Comparison of ENCODE assay signal across 16 cellular contexts in the genomic region with DNA sequence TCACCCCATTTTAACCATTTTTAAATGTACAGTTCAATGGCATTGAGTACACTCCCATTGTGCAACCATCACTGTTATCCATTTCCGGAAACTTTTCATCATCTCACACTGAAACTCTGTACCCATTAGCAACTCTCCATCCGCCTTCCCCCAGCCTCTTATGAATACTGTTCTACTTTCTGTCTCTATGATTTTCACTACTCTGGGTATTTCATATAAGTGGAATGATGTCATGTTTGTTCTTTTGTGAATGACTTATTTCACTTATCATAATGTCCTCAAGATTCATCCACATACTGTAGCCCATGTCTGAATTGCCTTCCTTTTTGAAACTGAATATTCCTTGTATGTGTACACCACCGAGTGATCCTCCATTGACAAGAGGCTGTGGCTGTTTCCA.
DNase-seq lines count a peak whose midpoint lies in the region; ATAC-seq, FAIRE-seq and TF ChIP-seq lines count a peak whose summit lies in the region.
"Had no signal": no experiment of that assay in that cellular context is flagged by ENCODE, and none has a peak within 500 bp of the region (broad histone marks: within the 10 kb centered on the region; RNA-seq: fewer than 3 reads in every experiment).

No MANE protein-coding gene starts in this region.

- no peaks in the 10 kb centered on the region for H3K36me3 Mint-ChIP-seq in activated CD8-positive, alpha-beta T cell treated with anti-CD3 and anti-CD28 coated beads for 36 hours (ENCODE audit: low read depth)
- no peaks in the 10 kb centered on the region for H3K36me3 Mint-ChIP-seq in activated CD8-positive, alpha-beta T cell treated with anti-CD3 and anti-CD28 coated beads, Interleukin-2, amount 10 ng/mL, durations not matched to agents 7 days and 5 days (ENCODE audit: low read depth)
- H3K36me3 Mint-ChIP-seq in activated T-helper 17 cell treated with anti-CD3 and anti-CD28 coated beads, Interleukin-2, amount 50 U/mL, for 72 hours (ENCODE audit: low read depth) = no peaks in the 10 kb centered on the region
- H3K36me3 Mint-ChIP-seq: mesothelial cell of epicardium had no signal

- intact Hi-C loops in activated CD8-positive, alpha-beta T cell treated with anti-CD3 and anti-CD28 coated beads for 36 hours (cut with micrococcal nuclease) = no loop called here

- no peak overlapping the region for H3K4me3 ChIP-seq in NB4 (ENCODE audit: low read depth, low read length)
- H3K4me3 ChIP-seq: ascending aorta had no signal

- peaks cover 9% of the 10 kb centered on the region for H3K27me3 Mint-ChIP-seq in activated CD8-positive, alpha-beta T cell treated with anti-CD3 and anti-CD28 coated beads for 36 hours
- H3K27me3 Mint-ChIP-seq in activated CD8-positive, alpha-beta T cell treated with anti-CD3 and anti-CD28 coated beads, Interleukin-2, amount 10 ng/mL, durations not matched to agents 7 days and 5 days (ENCODE audit: low read depth) = peaks cover 21% of the 10 kb centered on the region
- peaks cover 7% of the 10 kb centered on the region for H3K27me3 Mint-ChIP-seq in activated T-helper 17 cell treated with anti-CD3 and anti-CD28 coated beads, Interleukin-2, amount 50 U/mL, for 72 hours

- peak; percentile 73 for ATAC-seq in activated CD8-positive, alpha-beta T cell treated with anti-CD3 and anti-CD28 coated beads for 36 hours
- no peak for ATAC-seq in activated CD8-positive, alpha-beta T cell treated with anti-CD3 and anti-CD28 coated beads, Interleukin-2, amount 10 ng/mL, durations not matched to agents 7 days and 5 days
- peak; percentile 92 for ATAC-seq in activated T-helper 17 cell treated with anti-CD3 and anti-CD28 coated beads, Interleukin-2, amount 50 U/mL, for 72 hours (replicated peaks)
- no peak for ATAC-seq in GM21526 (IDR thresholded peaks at IDR 0.05; ENCODE audit: low FRiP score, unreplicated experiment)

- FAIRE-seq in GM12892 (lab: Jason Lieb, UNC) (peak; percentile 30), D721Med (lab: Jason Lieb, UNC) (no peak)

- H3K4me3 Mint-ChIP-seq in activated CD8-positive, alpha-beta T cell treated with anti-CD3 and anti-CD28 coated beads for 36 hours = no peak overlapping the region
- H3K4me3 Mint-ChIP-seq in activated CD8-positive, alpha-beta T cell treated with anti-CD3 and anti-CD28 coated beads, Interleukin-2, amount 10 ng/mL, durations not matched to agents 7 days and 5 days = no peak overlapping the region
- peak overlapping the region; percentile 14 for H3K4me3 Mint-ChIP-seq in activated T-helper 17 cell treated with anti-CD3 and anti-CD28 coated beads, Interleukin-2, amount 50 U/mL, for 72 hours
- H3K4me3 Mint-ChIP-seq: mesothelial cell of epicardium; neural crest cell; T-helper 1 cell treated with Interleukin-12 subunit alpha and Interleukin-12 subunit beta and Interleukin-4 antibody, amounts not matched to agents 30 μg/mL and 1 μg/mL, for 36 hours had no signal

- TF ChIP-seq POLR2A in GM12892 (IDR thresholded peaks at IDR 0.05; ENCODE audit: low read depth, low read length) (no peak), NB4 (IDR thresholded peaks at IDR 0.05; ENCODE audit: extremely low read depth, insufficient read length) (no peak)

- peak; percentile 30 for DNase-seq in activated CD8-positive, alpha-beta T cell treated with anti-CD3 and anti-CD28 coated beads for 36 hours
- no peak for DNase-seq in activated CD8-positive, alpha-beta T cell treated with anti-CD3 and anti-CD28 coated beads, Interleukin-2, amount 10 ng/mL, durations not matched to agents 7 days and 5 days
- DNase-seq in GM12892 (ENCODE audit: insufficient read length) = no peak
- DNase-seq in NB4 (ENCODE audit: low read depth) = peak; percentile 66
- no peak for DNase-seq in UCSD-AML1 (lab: John Stamatoyannopoulos, UW; ENCODE audit: unreplicated experiment)
- DNase-seq in D721Med (ENCODE audit: insufficient read length, low spot score) = no peak
- DNase-seq: DMS153, KG1, Right ventricle myocardium superior, substantia nigra had no signal

- CTCF ChIA-PET in activated CD8-positive, alpha-beta T cell treated with anti-CD3 and anti-CD28 coated beads for 36 hours (lab: Charles Lee) = no interaction called here
- CTCF ChIA-PET in activated CD8-positive, alpha-beta T cell treated with anti-CD3 and anti-CD28 coated beads, Interleukin-2, amount 10 ng/mL, durations not matched to agents 7 days and 5 days (lab: Charles Lee) = no interaction called here

- TF ChIP-seq CTCF in activated CD8-positive, alpha-beta T cell treated with anti-CD3 and anti-CD28 coated beads for 36 hours (IDR thresholded peaks at IDR 0.05) = no peak
- TF ChIP-seq CTCF in NB4 (IDR thresholded peaks at IDR 0.05; ENCODE audit: low read depth, low read length) = no peak
- no peak for TF ChIP-seq CTCF in D721Med (IDR thresholded peaks at IDR 0.05; ENCODE audit: insufficient read depth, missing control alignments)

- no peak overlapping the region for H3K27ac Mint-ChIP-seq in activated CD8-positive, alpha-beta T cell treated with anti-CD3 and anti-CD28 coated beads for 36 hours
- no peak overlapping the region for H3K27ac Mint-ChIP-seq in activated CD8-positive, alpha-beta T cell treated with anti-CD3 and anti-CD28 coated beads, Interleukin-2, amount 10 ng/mL, durations not matched to agents 7 days and 5 days
- H3K27ac Mint-ChIP-seq in activated T-helper 17 cell treated with anti-CD3 and anti-CD28 coated beads, Interleukin-2, amount 50 U/mL, for 72 hours = peak overlapping the region; percentile 5
- H3K27ac Mint-ChIP-seq: mesothelial cell of epicardium; T-helper 1 cell treated with Interleukin-12 subunit alpha and Interleukin-12 subunit beta and Interleukin-4 antibody, amounts not matched to agents 30 μg/mL and 1 μg/mL, for 36 hours had no signal

- POLR2A ChIA-PET in activated CD8-positive, alpha-beta T cell treated with anti-CD3 and anti-CD28 coated beads for 36 hours (lab: Charles Lee) = no interaction called here
- POLR2A ChIA-PET in activated CD8-positive, alpha-beta T cell treated with anti-CD3 and anti-CD28 coated beads, Interleukin-2, amount 10 ng/mL, durations not matched to agents 7 days and 5 days (lab: Charles Lee) = no interaction called here

- H3K4me1 Mint-ChIP-seq in activated CD8-positive, alpha-beta T cell treated with anti-CD3 and anti-CD28 coated beads for 36 hours (ENCODE audit: low read depth) = peaks cover 9% of the 10 kb centered on the region
- H3K4me1 Mint-ChIP-seq in activated CD8-positive, alpha-beta T cell treated with anti-CD3 and anti-CD28 coated beads, Interleukin-2, amount 10 ng/mL, durations not matched to agents 7 days and 5 days (ENCODE audit: low read depth) = no peaks in the 10 kb centered on the region
- peaks cover 10% of the 10 kb centered on the region for H3K4me1 Mint-ChIP-seq in activated T-helper 17 cell treated with anti-CD3 and anti-CD28 coated beads, Interleukin-2, amount 50 U/mL, for 72 hours
- H3K4me1 Mint-ChIP-seq: mesothelial cell of epicardium had no signal

- no peaks in the 10 kb centered on the region for H3K9me3 Mint-ChIP-seq in activated CD8-positive, alpha-beta T cell treated with anti-CD3 and anti-CD28 coated beads for 36 hours
- H3K9me3 Mint-ChIP-seq in activated CD8-positive, alpha-beta T cell treated with anti-CD3 and anti-CD28 coated beads, Interleukin-2, amount 10 ng/mL, durations not matched to agents 7 days and 5 days (ENCODE audit: insufficient read depth) = peaks cover 5% of the 10 kb centered on the region
- no peaks in the 10 kb centered on the region for H3K9me3 Mint-ChIP-seq in activated T-helper 17 cell treated with anti-CD3 and anti-CD28 coated beads, Interleukin-2, amount 50 U/mL, for 72 hours
- H3K9me3 Mint-ChIP-seq: mesothelial cell of epicardium; neural crest cell; T-helper 1 cell treated with Interleukin-12 subunit alpha and Interleukin-12 subunit beta and Interleukin-4 antibody, amounts not matched to agents 30 μg/mL and 1 μg/mL, for 36 hours had no signal

Comparison
In these comparisons a context has a peak if more than half of its experiments do, and no peak if none do; other contexts are left out.
1. ATAC-seq: peak in activated CD8-positive, alpha-beta T cell treated with anti-CD3 and anti-CD28 coated beads for 36 hours (single experiment) and activated T-helper 17 cell treated with anti-CD3 and anti-CD28 coated beads, Interleukin-2, amount 50 U/mL, for 72 hours (single experiment); none in activated CD8-positive, alpha-beta T cell treated with anti-CD3 and anti-CD28 coated beads, Interleukin-2, amount 10 ng/mL, durations not matched to agents 7 days and 5 days (single experiment) and GM21526 (single experiment).
2. DNase-seq: peak in activated CD8-positive, alpha-beta T cell treated with anti-CD3 and anti-CD28 coated beads for 36 hours (single experiment) and NB4 (single experiment); none in activated CD8-positive, alpha-beta T cell treated with anti-CD3 and anti-CD28 coated beads, Interleukin-2, amount 10 ng/mL, durations not matched to agents 7 days and 5 days (single experiment), GM12892 (single experiment), UCSD-AML1 (single experiment) and D721Med (single experiment).